ENCODE assay signal across 12 cellular contexts in the genomic region with DNA sequence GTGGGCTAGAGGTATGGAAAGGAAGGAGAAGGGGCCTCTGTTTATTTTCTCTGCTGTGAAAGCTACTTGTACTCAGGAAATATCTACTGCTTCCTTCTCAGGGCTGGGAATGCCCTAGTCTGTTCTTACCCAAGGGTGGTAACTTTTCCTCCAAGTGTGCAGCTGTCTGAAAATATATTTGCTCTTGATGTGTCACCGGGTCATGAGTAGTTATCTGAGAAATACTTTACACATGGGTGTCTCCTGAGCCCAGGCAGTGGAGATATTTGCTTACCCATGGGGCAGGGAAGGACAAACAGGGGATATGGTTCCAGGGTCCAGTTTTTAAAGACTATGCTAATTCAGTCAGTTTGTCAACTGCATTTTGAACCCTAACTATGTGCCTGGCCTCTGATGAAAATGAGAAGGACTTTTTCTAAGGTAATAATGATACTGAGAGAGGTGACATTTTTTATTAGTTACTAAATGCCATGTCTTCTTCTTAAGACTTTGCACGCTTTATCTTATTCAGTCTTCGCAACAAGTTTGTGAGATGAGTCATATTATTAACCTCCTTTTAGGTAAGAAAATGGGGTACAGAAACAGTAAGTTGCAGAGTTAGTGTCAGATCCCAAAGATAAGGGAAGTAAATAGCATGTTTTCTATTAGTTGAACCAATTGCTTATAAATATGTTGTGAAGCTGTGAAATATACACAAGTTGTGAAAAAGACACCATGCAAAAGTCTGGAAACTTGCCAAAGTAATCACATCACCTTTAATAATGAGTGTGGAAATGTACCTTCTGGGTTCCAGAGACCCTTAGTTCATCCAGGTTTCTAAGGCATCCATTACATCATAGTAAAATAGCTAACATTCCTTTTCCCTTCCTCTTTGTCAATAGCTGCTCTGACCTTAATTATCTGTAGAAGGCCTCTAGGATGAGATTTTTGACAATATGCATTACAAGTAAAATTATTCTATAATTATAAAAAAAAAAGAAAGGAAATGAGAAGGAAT. TPM values are rescaled to one million over a fixed set of nuclear protein-coding genes. Genes with fewer than 3 reads are reported as not detected.
DNase-seq lines count a peak whose midpoint lies in the region; ATAC-seq, FAIRE-seq and TF ChIP-seq lines count a peak whose summit lies in the region.
"Had no signal": no experiment of that assay in that cellular context is flagged by ENCODE, and none has a peak within 500 bp of the region (broad histone marks: within the 10 kb centered on the region; RNA-seq: fewer than 3 reads in every experiment).

No MANE protein-coding gene starts in this region.

- H3K4me1 ChIP-seq in adrenal gland (replicated peaks in 1 of 2) = no peaks in the 10 kb centered on the region
- H3K4me1 ChIP-seq in Karpas-422 (ENCODE audit: low read length) = no peaks in the 10 kb centered on the region

- H3K27me3 ChIP-seq in adrenal gland (no peaks in the 10 kb centered on the region), Karpas-422 (ENCODE audit: low read length) (0 out of 2 replicates have a peak, but pooled peaks cover 3% of the 10 kb centered on the region)

- H3K9ac ChIP-seq in Karpas-422 (ENCODE audit: low read length) = no peak overlapping the region

- peaks cover 48% of the 10 kb centered on the region for H3K4me1 Mint-ChIP-seq in activated T-cell treated with anti-CD3 and anti-CD28 coated beads, Interleukin-2, amount 50 U/mL, for 24 hours (ENCODE audit: low read depth)
- peaks cover 49 to 85% of the 10 kb centered on the region in 2 donors for H3K4me1 Mint-ChIP-seq in immature natural killer cell

- H2AFZ ChIP-seq in Karpas-422 (ENCODE audit: low read length) = no peak overlapping the region

- intact Hi-C loops in adrenal gland (cut with DNase I) = no loop called here

- no peak for FAIRE-seq in urothelium cell line (lab: Jason Lieb, UNC)

- H3K36me3 ChIP-seq in adrenal gland (replicated peaks in 1 of 2) (no peaks in the 10 kb centered on the region), Karpas-422 (ENCODE audit: insufficient read depth, low read length) (no peaks in the 10 kb centered on the region)

- H3K27ac Mint-ChIP-seq in activated T-cell treated with anti-CD3 and anti-CD28 coated beads, Interleukin-2, amount 50 U/mL, for 24 hours = peak overlapping the region; percentile 30
- H3K27ac Mint-ChIP-seq in immature natural killer cell = peak overlapping the region; percentile 32 to 87 (median 70)

- DNase-seq in activated T-cell treated with anti-CD3 and anti-CD28 coated beads, Interleukin-2, amount 50 U/mL, for 24 hours = no peak
- no peak for DNase-seq in activated T-cell treated with anti-CD3 and anti-CD28 coated beads, Interleukin-2, amount 50 U/mL, for 48 hours
- DNase-seq in RKO (ENCODE audit: low spot score) (peak; percentile 14), immature natural killer cell (peak in 1 of 3 donors; percentile 14), urothelium cell line (ENCODE audit: low spot score) (peak; percentile 24), adrenal gland (no peak), Karpas-422 (no peak)
- DNase-seq: activated naive CD4-positive, alpha-beta T cell treated with anti-CD3 and anti-CD28 coated beads, Interleukin-2, amount 50 U/mL, for 16 hours; GF-D8; NCI-H2029; stimulated activated CD4-positive, alpha-beta T cell treated with anti-CD3 and anti-CD28 coated beads, Interleukin-2, amount 100 ng/mL, for 48 hours had no signal

- WGBS in adrenal gland, 4 donors = 72 to 86% (median 83%) methylated on average over 3 of the region's 3 CpGs

- H3K36me3 Mint-ChIP-seq in activated T-cell treated with anti-CD3 and anti-CD28 coated beads, Interleukin-2, amount 50 U/mL, for 24 hours (ENCODE audit: low read depth) = no peaks in the 10 kb centered on the region
- H3K36me3 Mint-ChIP-seq in immature natural killer cell = peaks cover 5 to 12% (median 10%) of the 10 kb centered on the region in 3 donors

- TF ChIP-seq CTCF in adrenal gland (IDR thresholded peaks at IDR 0.05) = no peak

- H3K9me3 Mint-ChIP-seq in activated T-cell treated with anti-CD3 and anti-CD28 coated beads, Interleukin-2, amount 50 U/mL, for 24 hours = no peaks in the 10 kb centered on the region
- peaks cover 0 to under 1% (median 0%) of the 10 kb centered on the region in 6 donors for H3K9me3 Mint-ChIP-seq in immature natural killer cell

- ATAC-seq in HG02642 (IDR thresholded peaks at IDR 0.05; ENCODE audit: poor library complexity, unreplicated experiment) = no peak

- no peaks in the 10 kb centered on the region for H3K9me2 ChIP-seq in Karpas-422 (replicated peaks; ENCODE audit: insufficient read depth, low read length)

- H3K4me2 ChIP-seq in Karpas-422 (ENCODE audit: low read depth, low read length, poor library complexity, severe bottlenecking) = no peak overlapping the region

- H3K27me3 Mint-ChIP-seq in activated T-cell treated with anti-CD3 and anti-CD28 coated beads, Interleukin-2, amount 50 U/mL, for 24 hours = no peaks in the 10 kb centered on the region
- peaks cover 0 to 3% (median 0%) of the 10 kb centered on the region in 3 donors for H3K27me3 Mint-ChIP-seq in immature natural killer cell (ENCODE audit: low read depth in 3 of 3)

- H3K27ac ChIP-seq in adrenal gland = no peak overlapping the region
- no peak overlapping the region for H3K27ac ChIP-seq in Karpas-422 (ENCODE audit: low read length)

- no peak overlapping the region for H3K4me3 ChIP-seq in adrenal gland
- H3K4me3 ChIP-seq in Karpas-422 (ENCODE audit: low read length) = no peak overlapping the region

- no peak for TF ChIP-seq POLR2A in adrenal gland (IDR thresholded peaks at IDR 0.05)

- 0 out of 2 replicates have a peak, but pooled peaks cover 3% of the 10 kb centered on the region for H4K20me1 ChIP-seq in Karpas-422 (ENCODE audit: insufficient read depth, low read depth, low read length)

- no peaks in the 10 kb centered on the region for H3K9me3 ChIP-seq in adrenal gland (replicated peaks in 1 of 3)
- H3K9me3 ChIP-seq in Karpas-422 (ENCODE audit: low read length) = no peaks in the 10 kb centered on the region

- H3K79me2 ChIP-seq in Karpas-422 (ENCODE audit: low read length) = no peaks in the 10 kb centered on the region

- H3K4me3 Mint-ChIP-seq in activated T-cell treated with anti-CD3 and anti-CD28 coated beads, Interleukin-2, amount 50 U/mL, for 24 hours = no peak overlapping the region
- peak overlapping the region in 2 of 5 donors; percentile 3 to 38 for H3K4me3 Mint-ChIP-seq in immature natural killer cell

RNA-seq across cellular contexts. Expression of gene SYTL2, which starts 22.8 kb away (rescaled TPM):
- polyA plus RNA-seq in immature natural killer cell (10 to 100 TPM; 26.1 to 67.0 (median 33.3) TPM), adrenal gland (10 to 100 TPM in 2 of 3 donors, 1 to 10 TPM in 1; 8.2 to 21.8 (median 12.1) TPM)
- total RNA-seq in adrenal gland = 10 to 100 TPM in 7 of 8 donors, 1 to 10 TPM in 1; 9.2 to 64.9 (median 19.4) TPM
- total RNA-seq in Karpas-422 (2014; rRNA removed; shearing (Covaris generic); ENCODE audit: low replicate concordance) = 0.69 and 0.75 TPM in 2 replicates

Comparison
In these comparisons a context has a peak if more than half of its experiments do, and no peak if none do; other contexts are left out.
1. DNase-seq: peak in RKO (single experiment) and urothelium cell line (single experiment); none in activated T-cell treated with anti-CD3 and anti-CD28 coated beads, Interleukin-2, amount 50 U/mL, for 24 hours (single experiment), activated T-cell treated with anti-CD3 and anti-CD28 coated beads, Interleukin-2, amount 50 U/mL, for 48 hours (0 of 2), adrenal gland (0 of 7) and Karpas-422 (single experiment).